ENCODE assay signal across 1 cellular context in genomic region chr9:133979921-133980863, GRCh38.
TF ChIP-seq lines count a peak whose summit lies in the region.

No MANE protein-coding gene starts in this region.

TF ChIP-seq in GM12878, 131 proteins besides CTCF, POLR2A, EP300 and RAD21:
- no peak for TF ChIP-seq MLLT1 (IDR thresholded peaks at IDR 0.05)
- TF ChIP-seq BHLHE40 (IDR thresholded peaks at IDR 0.05; ENCODE audit: borderline replicate concordance in 1 of 2, low read depth in 2 of 2, low read length in 1 of 2): peak in 1 of 2 experiments; percentile 33; a peak in 1 of 4 replicates
- 0 out of 2 replicates have a peak, but pooled peaks have one; percentile 57 for TF ChIP-seq HDGF (IDR thresholded peaks at IDR 0.05)
- TF ChIP-seq, protein P1, sequence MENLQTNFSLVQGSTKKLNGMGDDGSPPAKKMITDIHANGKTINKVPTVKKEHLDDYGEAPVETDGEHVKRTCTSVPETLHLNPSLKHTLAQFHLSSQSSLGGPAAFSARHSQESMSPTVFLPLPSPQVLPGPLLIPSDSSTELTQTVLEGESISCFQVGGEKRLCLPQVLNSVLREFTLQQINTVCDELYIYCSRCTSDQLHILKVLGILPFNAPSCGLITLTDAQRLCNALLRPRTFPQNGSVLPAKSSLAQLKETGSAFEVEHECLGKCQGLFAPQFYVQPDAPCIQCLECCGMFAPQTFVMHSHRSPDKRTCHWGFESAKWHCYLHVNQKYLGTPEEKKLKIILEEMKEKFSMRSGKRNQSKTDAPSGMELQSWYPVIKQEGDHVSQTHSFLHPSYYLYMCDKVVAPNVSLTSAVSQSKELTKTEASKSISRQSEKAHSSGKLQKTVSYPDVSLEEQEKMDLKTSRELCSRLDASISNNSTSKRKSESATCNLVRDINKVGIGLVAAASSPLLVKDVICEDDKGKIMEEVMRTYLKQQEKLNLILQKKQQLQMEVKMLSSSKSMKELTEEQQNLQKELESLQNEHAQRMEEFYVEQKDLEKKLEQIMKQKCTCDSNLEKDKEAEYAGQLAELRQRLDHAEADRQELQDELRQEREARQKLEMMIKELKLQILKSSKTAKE (IDR thresholded peaks at IDR 0.05; ENCODE audit: low read depth, poor library complexity, severe bottlenecking): no peak
